22 cellular contexts compared by ENCODE assay signal in the genomic region with DNA sequence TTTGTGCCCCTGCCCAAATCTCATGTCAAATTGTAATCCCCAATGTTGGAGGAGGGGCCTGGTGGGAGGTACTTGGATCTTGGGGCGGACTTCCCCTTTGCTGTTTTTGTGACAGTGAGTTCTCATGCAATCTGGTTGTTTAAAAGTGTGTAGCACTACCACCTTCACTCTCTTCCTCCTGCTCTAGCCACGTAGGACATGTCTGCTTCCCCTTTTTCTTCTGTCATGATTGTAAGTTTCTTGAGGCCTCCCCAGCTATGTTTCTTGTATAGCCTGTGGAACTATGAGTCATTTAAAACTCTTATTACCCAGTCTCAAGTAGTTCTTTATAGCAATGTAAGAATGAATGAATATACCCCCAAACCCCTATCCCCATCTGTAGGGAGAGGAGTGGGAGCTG.
"Had no signal": no experiment of that assay in that cellular context is flagged by ENCODE, and none has a peak within 500 bp of the region (broad histone marks: within the 10 kb centered on the region; RNA-seq: fewer than 3 reads in every experiment).

No MANE protein-coding gene starts in this region.

- ATAC-seq: activated CD8-positive, alpha-beta T cell treated with anti-CD3 and anti-CD28 coated beads for 36 hours; activated T-helper 17 cell treated with anti-CD3 and anti-CD28 coated beads, Interleukin-2, amount 50 U/mL, for 72 hours; body of pancreas; effector memory CD8-positive, alpha-beta T cell; left ventricle myocardium superior; naive thymus-derived CD8-positive, alpha-beta T cell; sciatic nerve; stimulated activated effector memory CD8-positive, alpha-beta T cell treated with anti-CD3 and anti-CD28 coated beads, Interleukin-12 subunit alpha, Interleukin-12 subunit beta, amount 100 ng/mL, for 72 hours had no signal

- H3K4me3 ChIP-seq: body of pancreas, ovary, smooth muscle cell, stomach, upper lobe of left lung had no signal

- H3K4me1 ChIP-seq: body of pancreas, stomach, upper lobe of left lung had no signal

- H3K27ac ChIP-seq: body of pancreas, ovary, stomach, upper lobe of left lung had no signal

- H3K36me3 ChIP-seq: ovary, stomach, upper lobe of left lung had no signal

- H3K9me3 ChIP-seq: body of pancreas, ovary, stomach, upper lobe of left lung had no signal

- H3K27me3 ChIP-seq: body of pancreas, stomach, upper lobe of left lung had no signal

- H3K4me2 ChIP-seq: smooth muscle cell had no signal

- DNase-seq: activated CD4-positive, alpha-beta T cell treated with anti-CD3 and anti-CD28 coated beads, Interleukin-2, amount 10 ng/mL, durations not matched to agents 24 days and 14 days; activated CD4-positive, CD25-positive, alpha-beta regulatory T cell; activated CD8-positive, alpha-beta T cell treated with anti-CD3 and anti-CD28 coated beads for 36 hours; activated naive CD4-positive, alpha-beta T cell; activated naive CD8-positive, alpha-beta T cell treated with anti-CD3 and anti-CD28 coated beads, Interleukin-2, amount 10 ng/mL, durations not matched to agents 7 days and 5 days; activated T-cell treated with anti-CD3 and anti-CD28 coated beads, Interleukin-2, amount 50 U/mL, for 1 hour; body of pancreas; caudate nucleus; effector memory CD8-positive, alpha-beta T cell; immature natural killer cell; kidney glomerular epithelial cell; left ventricle myocardium superior; naive thymus-derived CD8-positive, alpha-beta T cell; ovary; stimulated activated CD4-positive, alpha-beta T cell treated with anti-CD3 and anti-CD28 coated beads, Interleukin-4, amount 100 ng/mL, for 1 hour; stomach; T-helper 9 cell; upper lobe of left lung had no signal
